ENCODE assay signal across 12 cellular contexts in the genomic region with DNA sequence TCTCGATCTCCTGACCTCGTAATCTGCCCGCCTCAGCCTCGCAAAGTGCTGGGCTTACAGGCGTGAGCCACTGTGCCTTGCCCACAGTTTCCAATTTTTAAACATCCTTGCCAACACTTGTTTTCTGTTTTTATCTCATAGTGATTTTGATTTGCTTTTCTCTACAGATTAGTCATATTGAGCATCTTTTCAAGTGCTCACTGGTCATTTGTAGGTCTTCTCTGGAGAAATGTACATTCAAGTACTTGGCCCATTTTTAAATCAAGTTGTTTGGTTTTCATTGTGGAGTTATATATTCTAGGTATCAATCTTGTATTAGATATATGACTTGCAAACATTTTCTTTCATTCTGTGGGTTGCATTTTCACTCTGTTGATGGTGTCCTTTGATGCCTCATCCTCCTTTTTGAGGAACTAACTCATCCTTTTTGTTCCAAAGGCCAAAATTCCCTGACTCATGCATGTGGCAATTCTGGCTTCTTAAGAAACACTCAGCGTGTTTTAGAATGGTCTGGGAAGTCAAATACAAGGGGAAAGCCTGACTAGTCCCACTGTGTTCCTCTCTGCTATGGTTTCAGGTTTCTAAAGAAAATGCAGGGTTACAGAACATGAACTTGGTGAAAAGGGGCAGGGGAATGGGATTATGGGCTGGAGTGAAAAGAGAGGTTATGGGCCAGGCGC. TPM values are rescaled to one million over a fixed set of nuclear protein-coding genes. Genes with fewer than 3 reads are reported as not detected.
DNase-seq lines count a peak whose midpoint lies in the region; TF ChIP-seq lines count a peak whose summit lies in the region.
"Had no signal": no experiment of that assay in that cellular context is flagged by ENCODE, and none has a peak within 500 bp of the region (broad histone marks: within the 10 kb centered on the region; RNA-seq: fewer than 3 reads in every experiment).

No MANE protein-coding gene starts in this region.

- DNase-seq in GM03348 (ENCODE audit: low spot score) (peak; percentile 64), MV-4-11 (lab: John Stamatoyannopoulos, UW) (peak; percentile 90), choroid plexus epithelial cell (ENCODE audit: low read depth) (peak; percentile 67), trophoblast cell (peak; percentile 68 to 74), A673 (ENCODE audit: low spot score) (no peak), NK-92 (lab: John Stamatoyannopoulos, UW; ENCODE audit: unreplicated experiment) (no peak), neuronal stem cell (ENCODE audit: low spot score) (no peak)
- DNase-seq: activated effector memory CD4-positive, alpha-beta T cell treated with Interleukin-2 at 50 U/mL for 16 hours; NCI-H1436 treated with DMSO at 0.1 percent for 48 hours; stimulated activated naive CD4-positive, alpha-beta T cell treated with Interleukin-2 at 50 U/mL for 16 hours had no signal

- H3K14ac ChIP-seq in trophoblast cell (ENCODE audit: low read length) (no peak overlapping the region), neuronal stem cell (ENCODE audit: low read length) (no peak overlapping the region)

- H3K4me1 ChIP-seq in trophoblast cell (ENCODE audit: control insufficient read depth in 1 of 2, insufficient read depth in 2 of 2, low read length in 2 of 2) (no peaks in the 10 kb centered on the region), A673 (ENCODE audit: insufficient read depth, low read length, poor library complexity, severe bottlenecking) (no peaks in the 10 kb centered on the region), neuronal stem cell (ENCODE audit: control insufficient read depth in 2 of 2, insufficient read depth in 1 of 2, low read depth in 1 of 2, low read length in 2 of 2) (no peaks in the 10 kb centered on the region)

- no peak overlapping the region for H4K8ac ChIP-seq in trophoblast cell (ENCODE audit: low read depth, low read length)
- H4K8ac ChIP-seq in neuronal stem cell (ENCODE audit: low read depth, low read length): no peak overlapping the region

- H3K9me3 ChIP-seq in trophoblast cell (ENCODE audit: insufficient read depth, low read depth, low read length): no peaks in the 10 kb centered on the region
- no peaks in the 10 kb centered on the region for H3K9me3 ChIP-seq in A673 (ENCODE audit: low read depth, low read length, poor library complexity, severe bottlenecking)
- no peaks in the 10 kb centered on the region for H3K9me3 ChIP-seq in neuronal stem cell (replicated peaks in 1 of 2; ENCODE audit: control insufficient read depth in 2 of 2, insufficient read depth in 1 of 2, low read depth in 1 of 2, low read length in 2 of 2)

- H3K79me2 ChIP-seq in trophoblast cell (ENCODE audit: control insufficient read depth, insufficient read depth, low read length, poor library complexity): no peaks in the 10 kb centered on the region

- POLR2A ChIA-PET in A673 (lab: Charles Lee; ENCODE audit: low non-redundant PET): no interaction called here

- no peak overlapping the region for H2BK15ac ChIP-seq in neuronal stem cell (ENCODE audit: low read length)

- H3K36me3 ChIP-seq in trophoblast cell (ENCODE audit: control insufficient read depth in 1 of 2, insufficient read depth in 2 of 2, low read length in 2 of 2): no peaks in the 10 kb centered on the region
- no peaks in the 10 kb centered on the region for H3K36me3 ChIP-seq in A673 (ENCODE audit: insufficient read depth, low read length, poor library complexity, severe bottlenecking)
- H3K36me3 ChIP-seq in neuronal stem cell (replicated peaks in 1 of 2; ENCODE audit: control insufficient read depth in 2 of 2, insufficient read depth in 2 of 2, low read length in 2 of 2): no peaks in the 10 kb centered on the region

- no peak for TF ChIP-seq CTCF in choroid plexus epithelial cell (conservative IDR thresholded peaks at IDR 0.05; ENCODE audit: low read depth, low read length)
- no peak for TF ChIP-seq CTCF in A673 (conservative IDR thresholded peaks at IDR 0.05; ENCODE audit: low read depth, low read length)

- H3K4me2 ChIP-seq in trophoblast cell (ENCODE audit: low read length) (no peak overlapping the region), neuronal stem cell (ENCODE audit: insufficient read depth, low read length, poor library complexity, severe bottlenecking) (no peak overlapping the region)

- H4K91ac ChIP-seq in trophoblast cell (ENCODE audit: low read depth, low read length): no peak overlapping the region
- H4K91ac ChIP-seq in neuronal stem cell (ENCODE audit: low read depth, low read length, poor library complexity): no peak overlapping the region

- H4K12ac ChIP-seq in trophoblast cell (ENCODE audit: low read depth, low read length): no peak overlapping the region

- H3K18ac ChIP-seq in trophoblast cell (ENCODE audit: low read length) (no peak overlapping the region), neuronal stem cell (ENCODE audit: low read length) (no peak overlapping the region)

- H3K79me1 ChIP-seq in trophoblast cell (ENCODE audit: low read length): no peaks in the 10 kb centered on the region
- no peaks in the 10 kb centered on the region for H3K79me1 ChIP-seq in neuronal stem cell (ENCODE audit: low read depth, low read length)

- H2AFZ ChIP-seq in trophoblast cell (ENCODE audit: insufficient read depth, low read length, poor library complexity) (no peak overlapping the region), neuronal stem cell (ENCODE audit: low read length) (no peak overlapping the region)

- CTCF ChIA-PET in A673 (lab: Charles Lee): no interaction called here

- H2BK12ac ChIP-seq in trophoblast cell (ENCODE audit: low read length): no peak overlapping the region
- H2BK12ac ChIP-seq in neuronal stem cell (ENCODE audit: low read length): no peak overlapping the region

- H2AK5ac ChIP-seq in trophoblast cell (ENCODE audit: low read length) (no peak overlapping the region), neuronal stem cell (ENCODE audit: low read depth, low read length) (no peak overlapping the region)

- intact Hi-C loops in A673 (cut with micrococcal nuclease; ENCODE audit: unreplicated experiment): no loop called here

- H3K9ac ChIP-seq in trophoblast cell (ENCODE audit: low read length) (no peak overlapping the region), neuronal stem cell (ENCODE audit: low read depth, low read length, poor library complexity) (no peak overlapping the region)

- WGBS in trophoblast cell (ENCODE audit: extremely low coverage, insufficient coverage, insufficient read length): no CpG with 5 or more reads among the region's 7 CpGs
- no CpG with 5 or more reads among the region's 7 CpGs for WGBS in neuronal stem cell (ENCODE audit: extremely low coverage in 2 of 2, insufficient read length in 2 of 2, insufficient replicate concordance in 1 of 2), 2 donors

- BruUV-seq in A673 (replicated peaks; lab: Mats Ljungman, UMichigan): no TSS peak

- H3K23ac ChIP-seq in trophoblast cell (ENCODE audit: low read length) (no peak overlapping the region), neuronal stem cell (ENCODE audit: low read depth, low read length, poor library complexity) (no peak overlapping the region)

- H2BK5ac ChIP-seq in trophoblast cell (ENCODE audit: low read depth, low read length, poor library complexity) (no peak overlapping the region), neuronal stem cell (ENCODE audit: low read length) (no peak overlapping the region)

- no peak overlapping the region for H3K4me3 ChIP-seq in choroid plexus epithelial cell (ENCODE audit: low read depth, low read length)
- H3K4me3 ChIP-seq in trophoblast cell (ENCODE audit: low read depth, low read length): no peak overlapping the region
- H3K4me3 ChIP-seq in A673 (ENCODE audit: low read depth, low read length, poor library complexity, severe bottlenecking): no peak overlapping the region
- no peak overlapping the region for H3K4me3 ChIP-seq in neuronal stem cell (ENCODE audit: low read length in 2 of 2)
- H3K4me3 ChIP-seq: dorsolateral prefrontal cortex had no signal

- H3K27ac ChIP-seq in trophoblast cell (ENCODE audit: low read depth, low read length) (no peak overlapping the region), A673 (ENCODE audit: low read depth, low read length, poor library complexity, severe bottlenecking) (no peak overlapping the region), neuronal stem cell (replicated peaks; ENCODE audit: low read length) (no peak overlapping the region)
- H3K27ac ChIP-seq: dorsolateral prefrontal cortex had no signal

- H3K4ac ChIP-seq in trophoblast cell (ENCODE audit: low read depth, low read length) (no peak overlapping the region), neuronal stem cell (ENCODE audit: low read length) (no peak overlapping the region)

- H2BK120ac ChIP-seq in trophoblast cell (ENCODE audit: insufficient read depth, low read length, poor library complexity): no peak overlapping the region
- no peak overlapping the region for H2BK120ac ChIP-seq in neuronal stem cell (ENCODE audit: low read depth, low read length)

- H3K27me3 ChIP-seq in trophoblast cell (ENCODE audit: insufficient read depth, low read length) (no peaks in the 10 kb centered on the region), A673 (replicated peaks; ENCODE audit: insufficient read depth, low read depth, low read length, poor library complexity) (no peaks in the 10 kb centered on the region), neuronal stem cell (ENCODE audit: control insufficient read depth in 3 of 3, insufficient read depth in 3 of 3, low read depth in 1 of 3, low read length in 3 of 3) (peaks cover 0 to 5% (median 0%) of the 10 kb centered on the region in 3 experiments)
- H3K27me3 ChIP-seq: dorsolateral prefrontal cortex had no signal

RNA-seq across cellular contexts. Expression of a gene that starts 37.3 kb away (rescaled TPM):
- polyA plus RNA-seq in trophoblast cell (2013): 0.08 and 0.11 TPM in 2 replicates
- total RNA-seq in A673 (2021): 0.09 and 0.11 TPM in 2 replicates
- 0.04 TPM for polyA plus RNA-seq in neuronal stem cell (2013, experiment 1 of 2)
- polyA plus RNA-seq in neuronal stem cell (2013, experiment 2 of 2): 0.03 TPM
- total RNA-seq: myocyte had no signal

RNA-seq across cellular contexts. Expression of a gene that starts 50.8 kb away (rescaled TPM):
- polyA plus RNA-seq in trophoblast cell (2013): 13.4 and 13.5 TPM in 2 replicates
- 30.7 and 33.4 TPM in 2 replicates for total RNA-seq in A673 (2021)
- 19.8 TPM for polyA plus RNA-seq in neuronal stem cell (2013, experiment 1 of 2)
- polyA plus RNA-seq in neuronal stem cell (2013, experiment 2 of 2): 19.1 TPM

Comparison
In these comparisons a context has a peak if more than half of its experiments do, and no peak if none do; other contexts are left out.
1. DNase-seq: peak in GM03348 (single experiment), MV-4-11 (single experiment), choroid plexus epithelial cell (single experiment) and trophoblast cell (2 of 2); none in A673 (single experiment), NK-92 (single experiment) and neuronal stem cell (single experiment).